ENCODE assay signal across 4 cellular contexts in genomic region chr6:166774770-166775169, GRCh38.
"Had no signal": no experiment of that assay in that cellular context is flagged by ENCODE, and none has a peak within 500 bp of the region (broad histone marks: within the 10 kb centered on the region; RNA-seq: fewer than 3 reads in every experiment).

No MANE protein-coding gene starts in this region.

- H3K27me3 ChIP-seq: hepatocyte, sigmoid colon had no signal

- H3K79me2 ChIP-seq: hepatocyte had no signal

- H3K9me3 ChIP-seq: sigmoid colon, transverse colon had no signal

- DNase-seq: cortex of kidney, sigmoid colon had no signal

- H2AFZ ChIP-seq: hepatocyte had no signal

- H3K4me3 ChIP-seq: hepatocyte, transverse colon had no signal

- H3K36me3 ChIP-seq: sigmoid colon, transverse colon had no signal

- H3K27ac ChIP-seq: hepatocyte, sigmoid colon, transverse colon had no signal

- H3K4me2 ChIP-seq: hepatocyte had no signal

- H3K4me1 ChIP-seq: sigmoid colon, transverse colon had no signal
